4 cellular contexts compared by ENCODE assay signal in genomic region chr1:151205381-151205965, GRCh38. TPM values are rescaled to one million over a fixed set of nuclear protein-coding genes. Genes with fewer than 3 reads are reported as not detected.
"Had no signal": no experiment of that assay in that cellular context is flagged by ENCODE, and none has a peak within 500 bp of the region (broad histone marks: within the 10 kb centered on the region; RNA-seq: fewer than 3 reads in every experiment).

No MANE protein-coding gene starts in this region.

RNA-seq across cellular contexts. Expression of gene TMOD4, which starts 29.7 kb away (rescaled TPM):
- total RNA-seq: MCF 10A, NCI-H460, PC-9, Right ventricle myocardium superior had no signal
